In genomic region chr5:16034640-16035039, GRCh38 we compare ENCODE assay signal across 19 cellular contexts.
"Had no signal": no experiment of that assay in that cellular context is flagged by ENCODE, and none has a peak within 500 bp of the region (broad histone marks: within the 10 kb centered on the region; RNA-seq: fewer than 3 reads in every experiment).

No MANE protein-coding gene starts in this region.

- DNase-seq: dermis blood vessel endothelial cell; dorsolateral prefrontal cortex; effector CD4-positive, alpha-beta T cell; effector memory CD4-positive, alpha-beta T cell; foreskin keratinocyte; glutamatergic neuron; head of caudate nucleus; heart right ventricle; hippocampal formation; left cardiac atrium; left lung; left ventricle myocardium superior; lower lobe of right lung; mesenchymal stem cell; mucosa of descending colon; naive B cell; naive thymus-derived CD8-positive, alpha-beta T cell had no signal

- H3K4me3 ChIP-seq: coronary artery, dorsolateral prefrontal cortex, esophagus muscularis mucosa, heart right ventricle, left lung, lower lobe of right lung, mucosa of descending colon had no signal

- H3K36me3 ChIP-seq: esophagus muscularis mucosa, heart right ventricle, left lung, lower lobe of right lung had no signal

- H3K4me1 ChIP-seq: esophagus muscularis mucosa, foreskin keratinocyte, heart right ventricle, left lung, lower lobe of right lung had no signal

- H3K27ac ChIP-seq: coronary artery, dorsolateral prefrontal cortex, esophagus muscularis mucosa, foreskin keratinocyte, heart right ventricle, left lung, lower lobe of right lung had no signal

- H3K9me3 ChIP-seq: esophagus muscularis mucosa, lower lobe of right lung, mucosa of descending colon had no signal

- H3K27me3 ChIP-seq: dorsolateral prefrontal cortex, esophagus muscularis mucosa, heart right ventricle, left lung had no signal
